ENCODE assay signal across 8 cellular contexts in genomic region chr20:41340327-41341055, GRCh38.
DNase-seq lines count a peak whose midpoint lies in the region; ATAC-seq and TF ChIP-seq lines count a peak whose summit lies in the region.

A gene with protein sequence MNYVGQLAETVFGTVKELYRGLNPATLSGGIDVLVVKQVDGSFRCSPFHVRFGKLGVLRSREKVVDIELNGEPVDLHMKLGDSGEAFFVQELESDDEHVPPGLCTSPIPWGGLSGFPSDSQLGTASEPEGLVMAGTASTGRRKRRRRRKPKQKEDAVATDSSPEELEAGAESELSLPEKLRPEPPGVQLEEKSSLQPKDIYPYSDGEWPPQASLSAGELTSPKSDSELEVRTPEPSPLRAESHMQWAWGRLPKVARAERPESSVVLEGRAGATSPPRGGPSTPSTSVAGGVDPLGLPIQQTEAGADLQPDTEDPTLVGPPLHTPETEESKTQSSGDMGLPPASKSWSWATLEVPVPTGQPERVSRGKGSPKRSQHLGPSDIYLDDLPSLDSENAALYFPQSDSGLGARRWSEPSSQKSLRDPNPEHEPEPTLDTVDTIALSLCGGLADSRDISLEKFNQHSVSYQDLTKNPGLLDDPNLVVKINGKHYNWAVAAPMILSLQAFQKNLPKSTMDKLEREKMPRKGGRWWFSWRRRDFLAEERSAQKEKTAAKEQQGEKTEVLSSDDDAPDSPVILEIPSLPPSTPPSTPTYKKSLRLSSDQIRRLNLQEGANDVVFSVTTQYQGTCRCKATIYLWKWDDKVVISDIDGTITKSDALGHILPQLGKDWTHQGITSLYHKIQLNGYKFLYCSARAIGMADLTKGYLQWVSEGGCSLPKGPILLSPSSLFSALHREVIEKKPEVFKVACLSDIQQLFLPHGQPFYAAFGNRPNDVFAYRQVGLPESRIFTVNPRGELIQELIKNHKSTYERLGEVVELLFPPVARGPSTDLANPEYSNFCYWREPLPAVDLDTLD (plus strand): TSS chr20:41340821. CDS start chr20:41345804, 4,983 bp downstream.

- DNase-seq in AG09319 (ENCODE audit: extremely low read depth, low read depth) (peak; percentile 74), NCI-H146 treated with DMSO at 0.1 percent for 48 hours (lab: John Stamatoyannopoulos, UW; ENCODE audit: unreplicated experiment) (peak; percentile 87), islet precursor cell (peak; percentile 98)
- no peak for DNase-seq in central memory CD8-positive, alpha-beta T cell (ENCODE audit: low spot score in 2 of 2)
- peak; percentile 12 to 52 for DNase-seq in stimulated activated CD4-positive, alpha-beta T cell treated with anti-CD3 and anti-CD28 coated beads, Interleukin-12 subunit alpha, Interleukin-12 subunit beta, amount 100 ng/mL, for 24 hours (ENCODE audit: low read depth in 2 of 2)

- TF ChIP-seq CTCF in AG09319 (IDR thresholded peaks at IDR 0.05; ENCODE audit: low read depth, low read length) (peak; percentile 34), VCaP (conservative IDR thresholded peaks at IDR 0.05) (peak; percentile 56)

- H3K27ac ChIP-seq in VCaP, result peak within 1 kb of the TSS; percentile 82

- peaks cover 9% of the 10 kb centered on the region for H3K27me3 Mint-ChIP-seq in central memory CD8-positive, alpha-beta T cell

- no peak within 1 kb of the TSS for H3K27ac Mint-ChIP-seq in central memory CD8-positive, alpha-beta T cell (ENCODE audit: low read depth)

- peak; percentile 11 for ATAC-seq in GM21381 (IDR thresholded peaks at IDR 0.05; ENCODE audit: unreplicated experiment)
- ATAC-seq in central memory CD8-positive, alpha-beta T cell (replicated peaks; ENCODE audit: extremely low read depth, poor library complexity, severe bottlenecking), result peak; percentile 43
- no peak for ATAC-seq in HG02981 (IDR thresholded peaks at IDR 0.05; ENCODE audit: unreplicated experiment)

- no peaks in the 10 kb centered on the region for H3K36me3 Mint-ChIP-seq in central memory CD8-positive, alpha-beta T cell (ENCODE audit: insufficient read depth)

- H3K9me3 Mint-ChIP-seq in central memory CD8-positive, alpha-beta T cell, result no peaks in the 10 kb centered on the region

- peaks cover 11% of the 10 kb centered on the region for H3K4me1 Mint-ChIP-seq in central memory CD8-positive, alpha-beta T cell

- H3K4me3 Mint-ChIP-seq in central memory CD8-positive, alpha-beta T cell, result peak within 1 kb of the TSS; percentile 73

Comparison
In these comparisons a context has a peak if more than half of its experiments do, and no peak if none do; other contexts are left out.
1. DNase-seq: peak in AG09319 (single experiment), NCI-H146 treated with DMSO at 0.1 percent for 48 hours (single experiment), islet precursor cell (single experiment) and stimulated activated CD4-positive, alpha-beta T cell treated with anti-CD3 and anti-CD28 coated beads, Interleukin-12 subunit alpha, Interleukin-12 subunit beta, amount 100 ng/mL, for 24 hours (2 of 2); none in central memory CD8-positive, alpha-beta T cell (0 of 2).